In genomic region chr1:115277276-115277675, GRCh38 we compare ENCODE assay signal across 18 cellular contexts.
A peak's percentile ranks its signal among the peaks of the same experiment; 100 is the strongest.
DNase-seq lines count a peak whose midpoint lies in the region.
"Had no signal": no experiment of that assay in that cellular context is flagged by ENCODE, and none has a peak within 500 bp of the region (broad histone marks: within the 10 kb centered on the region; RNA-seq: fewer than 3 reads in every experiment).

No MANE protein-coding gene starts in this region.

- DNase-seq in DMS 273 (lab: John Stamatoyannopoulos, UW; ENCODE audit: unreplicated experiment) (peak; percentile 38), DMS 273 treated with DMSO at 0.1 percent for 48 hours (lab: John Stamatoyannopoulos, UW) (no peak), HS-5 (ENCODE audit: low read depth) (peak; percentile 77), astrocyte of the hippocampus (ENCODE audit: low read depth, low spot score) (peak; percentile 48), myocyte (ENCODE audit: low read depth) (peak; percentile 26), NCI-H82 treated with DMSO at 0.1 percent for 48 hours (lab: John Stamatoyannopoulos, UW; ENCODE audit: unreplicated experiment) (no peak), NCI-H146 treated with DMSO at 0.1 percent for 48 hours (lab: John Stamatoyannopoulos, UW; ENCODE audit: unreplicated experiment) (no peak), 8988T (no peak)
- DNase-seq: activated CD4-positive, alpha-beta T cell treated with anti-CD3 and anti-CD28 coated beads, Interleukin-2, amount 50 U/mL, for 48 hours; activated effector memory CD4-positive, alpha-beta T cell treated with anti-CD3 and anti-CD28 coated beads, Interleukin-2, amount 50 U/mL, for 16 hours; central memory CD4-positive, alpha-beta T cell; KG1; naive thymus-derived CD8-positive, alpha-beta T cell; NCI-H146; NCI-H510A; Peyer's patch; stimulated activated CD4-positive, alpha-beta T cell treated with anti-CD3 and anti-CD28 coated beads, Interleukin-2, amount 100 ng/mL, for 48 hours; T-helper 2 cell had no signal

Comparison
In these comparisons a context has a peak if more than half of its experiments do, and no peak if none do; other contexts are left out.
1. DNase-seq: peak in DMS 273 (single experiment), HS-5 (single experiment), astrocyte of the hippocampus (single experiment) and myocyte (single experiment); none in DMS 273 treated with DMSO at 0.1 percent for 48 hours (single experiment), NCI-H82 treated with DMSO at 0.1 percent for 48 hours (single experiment), NCI-H146 treated with DMSO at 0.1 percent for 48 hours (single experiment) and 8988T (single experiment).